8 cellular contexts compared by ENCODE assay signal in genomic region chr17:76264755-76265623, GRCh38. TPM values are rescaled to one million over a fixed set of nuclear protein-coding genes. Genes with fewer than 3 reads are reported as not detected.
DNase-seq lines count a peak whose midpoint lies in the region; ATAC-seq, FAIRE-seq and TF ChIP-seq lines count a peak whose summit lies in the region.

UBALD2 (plus strand) TSS chr17:76265348; CDS start chr17:76265506, 158 bp downstream.

- DNase-seq in AG04449 (ENCODE audit: low read depth, low spot score) = peak; percentile 100
- DNase-seq in NCI-H2227 treated with DMSO at 0.1 percent for 48 hours (lab: John Stamatoyannopoulos, UW) = peak; percentile 97
- peak; percentile 99 for DNase-seq in bronchial epithelial cell (ENCODE audit: low read depth)
- DNase-seq in iPS-NIHi11 (ENCODE audit: low spot score) = peak; percentile 99
- peak; percentile 100 for DNase-seq in small intestine

- CTCF ChIA-PET in AG04449 (lab: Yijun Ruan, JAX) = interaction anchor here (0.6 to 3.9 kb wide), 4 partner anchors 15 to 144 kb away, joined by 3 to 41 read pairs (median 5); no protein-coding TSS in a partner anchor

- no peak for FAIRE-seq in bronchial epithelial cell (lab: Jason Lieb, UNC)
- peak; percentile 5 for FAIRE-seq in small intestine (lab: Jason Lieb, UNC)

- H3K27ac ChIP-seq in small intestine (ENCODE audit: low read depth in 1 of 2, low read length in 1 of 2) = peak within 1 kb of the TSS; percentile 89 to 98

- WGBS in small intestine, 3 donors = 0 to 1% (median 0%) methylated on average over 49 to 94 of the region's 94 CpGs

- TF ChIP-seq CTCF in AG04449 (IDR thresholded peaks at IDR 0.05; ENCODE audit: insufficient read depth, low read length, missing control alignments) (no peak), WI38 (IDR thresholded peaks at IDR 0.05; ENCODE audit: low read depth, low read length) (no peak), bronchial epithelial cell (IDR thresholded peaks at IDR 0.05; ENCODE audit: insufficient read depth, low read length, severe bottlenecking) (no peak)

- peaks cover 2% of the 10 kb centered on the region for H3K36me3 ChIP-seq in bronchial epithelial cell (ENCODE audit: control insufficient read depth, insufficient read depth, low read length)
- H3K36me3 ChIP-seq in small intestine (ENCODE audit: control insufficient read depth in 2 of 2, insufficient read depth in 2 of 2, low read length in 2 of 2) = peaks cover 0 to 2% of the 10 kb centered on the region in 2 donors

- peaks cover 10 to 19% of the 10 kb centered on the region in 2 donors for H3K4me1 ChIP-seq in small intestine (ENCODE audit: control insufficient read depth in 2 of 2, insufficient read depth in 1 of 2, low read depth in 1 of 2, low read length in 1 of 2)

- POLR2A ChIA-PET in AG04449 (lab: Yijun Ruan, JAX) = interaction anchor here (0.5 to 1.0 kb wide), 6 partner anchors 10 to 460 kb away, joined by 3 to 5 read pairs (median 3); partner anchors contain the start of gene RNF157

- H3K4me3 ChIP-seq in AG04449 (ENCODE audit: low read depth, low read length) (peak within 1 kb of the TSS; percentile 79), WI38 (ENCODE audit: low read depth, low read length) (peak within 1 kb of the TSS; percentile 80), bronchial epithelial cell (ENCODE audit: low read depth, low read length) (peak within 1 kb of the TSS; percentile 67), small intestine (ENCODE audit: low read depth in 1 of 2, low read length in 2 of 2) (peak within 1 kb of the TSS; percentile 87 to 100)

- no peaks in the 10 kb centered on the region for H3K27me3 ChIP-seq in bronchial epithelial cell (ENCODE audit: control insufficient read depth, insufficient read depth, low read length)
- H3K27me3 ChIP-seq in small intestine (ENCODE audit: control insufficient read depth in 2 of 2, insufficient read depth in 2 of 2, low read length in 2 of 2) = no peaks in the 10 kb centered on the region

- no peaks in the 10 kb centered on the region for H3K9me3 ChIP-seq in small intestine (ENCODE audit: control insufficient read depth, low read depth)

- ATAC-seq in GM18907 (IDR thresholded peaks at IDR 0.05; ENCODE audit: unreplicated experiment) (peak; percentile 69), HG03159 (IDR thresholded peaks at IDR 0.05; ENCODE audit: unreplicated experiment) (peak; percentile 66)

RNA-seq across cellular contexts. Expression of gene UBALD2, which starts in this region (rescaled TPM):
- 3.4 and 7.3 TPM in 2 replicates for total RNA-seq in bronchial epithelial cell
- 100 to 1,000 TPM in 2 of 3 donors, 10 to 100 TPM in 1; 54.3 to 118 (median 114) TPM for polyA plus RNA-seq in small intestine

Comparison
In these comparisons a context has a peak if more than half of its experiments do, and no peak if none do; other contexts are left out.
1. Peak in every context shown above with its lines: DNase-seq, ATAC-seq, H3K4me3 ChIP-seq and H3K27ac ChIP-seq.